11 cellular contexts compared by ENCODE assay signal in the genomic region with DNA sequence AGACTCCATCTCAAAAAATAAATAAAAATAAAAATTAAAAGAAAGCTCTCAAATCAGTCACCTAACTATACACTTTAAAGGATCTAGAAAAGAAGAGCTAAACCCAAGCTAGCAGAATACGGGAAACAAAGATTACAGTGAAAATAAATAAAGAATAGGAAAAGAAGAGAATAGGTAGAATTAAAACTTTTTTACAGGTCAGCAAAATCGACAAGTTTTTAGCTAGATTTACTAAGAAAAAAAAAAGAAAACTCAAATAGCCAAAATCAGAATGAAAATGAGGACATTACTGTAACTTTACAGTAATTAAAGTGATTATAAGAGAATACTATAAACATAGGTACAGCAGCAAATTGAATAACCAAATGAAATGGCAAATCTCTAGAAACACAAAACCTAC.
"Had no signal": no experiment of that assay in that cellular context is flagged by ENCODE, and none has a peak within 500 bp of the region (broad histone marks: within the 10 kb centered on the region; RNA-seq: fewer than 3 reads in every experiment).

No MANE protein-coding gene starts in this region.

- FAIRE-seq: H1, H54 had no signal

- DNase-seq: GM23248, GOT3, H7, H9, HCEC 1CT, HFFc6 had no signal

- H3K4me3 ChIP-seq: GM23248, GM23338, HAP-1 had no signal

- H3K9me3 Mint-ChIP-seq: GM23338, H9 had no signal

- H3K36me3 ChIP-seq: HAP-1 had no signal

- ATAC-seq: GM23338, HCT116 had no signal

- H3K9ac ChIP-seq: GM23248 had no signal

- H3K4me2 ChIP-seq: GM23338 had no signal

- H3K4me1 ChIP-seq: HAP-1 had no signal

- H3K4me3 Mint-ChIP-seq: GM23338, H9, HFFc6 had no signal

- H3K27ac ChIP-seq: GM23248 had no signal

- H2AFZ ChIP-seq: GM23248, GM23338 had no signal

- H3K27ac Mint-ChIP-seq: GM23338, H9, HFFc6 had no signal

- H3K9me3 ChIP-seq: HAP-1 had no signal
